ENCODE assay signal across 17 cellular contexts in genomic region chr1:172607145-172607544, GRCh38. TPM values are rescaled to one million over a fixed set of nuclear protein-coding genes. Genes with fewer than 3 reads are reported as not detected.
"Had no signal": no experiment of that assay in that cellular context is flagged by ENCODE, and none has a peak within 500 bp of the region (broad histone marks: within the 10 kb centered on the region; RNA-seq: fewer than 3 reads in every experiment).

No MANE protein-coding gene starts in this region.

- H3K4me1 Mint-ChIP-seq: activated B cell treated with CpG ODN at 0.5 μM for 24 hours; stimulated activated memory B cell treated with anti-CD40 and anti-IgM and Interleukin-4, amounts not matched to agents 10 μg/mL and 1 μg/mL and 100 μg/mL, for 72 hours had no signal

- H3K27me3 Mint-ChIP-seq: activated B cell treated with CpG ODN at 0.5 μM for 24 hours; activated CD8-positive, alpha-beta memory T cell treated with anti-CD3 and anti-CD28 coated beads, Interleukin-2, amount 10 ng/mL, durations not matched to agents 7 days and 5 days; activated T-cell treated with anti-CD3 and anti-CD28 coated beads, Interleukin-2, amount 50 U/mL, for 24 hours; stimulated activated memory B cell treated with anti-CD40 and anti-IgM and Interleukin-4, amounts not matched to agents 10 μg/mL and 1 μg/mL and 100 μg/mL, for 72 hours had no signal

- H3K27ac Mint-ChIP-seq: activated B cell treated with CpG ODN at 0.5 μM for 24 hours; activated CD8-positive, alpha-beta memory T cell treated with anti-CD3 and anti-CD28 coated beads, Interleukin-2, amount 10 ng/mL, durations not matched to agents 7 days and 5 days; activated T-cell treated with anti-CD3 and anti-CD28 coated beads, Interleukin-2, amount 50 U/mL, for 24 hours; stimulated activated memory B cell treated with anti-CD40 and anti-IgM and Interleukin-4, amounts not matched to agents 10 μg/mL and 1 μg/mL and 100 μg/mL, for 72 hours had no signal

- DNase-seq: activated B cell treated with CpG ODN at 0.5 μM for 24 hours; activated CD4-positive, alpha-beta T cell treated with anti-CD3 and anti-CD28 coated beads, Interleukin-2, amount 50 U/mL, for 48 hours; activated CD8-positive, alpha-beta memory T cell treated with anti-CD3 and anti-CD28 coated beads, Interleukin-2, amount 10 ng/mL, durations not matched to agents 7 days and 5 days; activated T-cell treated with anti-CD3 and anti-CD28 coated beads, Interleukin-2, amount 50 U/mL, for 24 hours; caudate nucleus; cortex of kidney; effector memory CD4-positive, alpha-beta T cell; glutamatergic neuron; posterior cingulate gyrus; right cardiac atrium; spleen; stimulated activated CD4-positive, alpha-beta T cell treated with anti-CD3 and anti-CD28 coated beads, Interleukin-1b, Interleukin-23, amount 100 ng/mL, for 48 hours; T-helper 1 cell; tibial artery had no signal

- H3K4me3 Mint-ChIP-seq: activated B cell treated with CpG ODN at 0.5 μM for 24 hours; activated CD8-positive, alpha-beta memory T cell treated with anti-CD3 and anti-CD28 coated beads, Interleukin-2, amount 10 ng/mL, durations not matched to agents 7 days and 5 days; activated T-cell treated with anti-CD3 and anti-CD28 coated beads, Interleukin-2, amount 50 U/mL, for 24 hours; stimulated activated memory B cell treated with anti-CD40 and anti-IgM and Interleukin-4, amounts not matched to agents 10 μg/mL and 1 μg/mL and 100 μg/mL, for 72 hours had no signal

- H3K9me3 Mint-ChIP-seq: activated B cell treated with CpG ODN at 0.5 μM for 24 hours; activated T-cell treated with anti-CD3 and anti-CD28 coated beads, Interleukin-2, amount 50 U/mL, for 24 hours; stimulated activated memory B cell treated with anti-CD40 and anti-IgM and Interleukin-4, amounts not matched to agents 10 μg/mL and 1 μg/mL and 100 μg/mL, for 72 hours had no signal

- ATAC-seq: activated CD8-positive, alpha-beta memory T cell treated with anti-CD3 and anti-CD28 coated beads, Interleukin-2, amount 10 ng/mL, durations not matched to agents 7 days and 5 days; right cardiac atrium; stimulated activated memory B cell treated with anti-CD40 and anti-IgM and Interleukin-4, amounts not matched to agents 10 μg/mL and 1 μg/mL and 100 μg/mL, for 72 hours had no signal

RNA-seq across cellular contexts. Expression of gene FASLG, which starts 51.8 kb away (rescaled TPM):
- total RNA-seq: activated B cell treated with CpG ODN at 0.5 μM for 24 hours, lower leg skin, vagina had no signal
